8 cellular contexts compared by ENCODE assay signal in the genomic region with DNA sequence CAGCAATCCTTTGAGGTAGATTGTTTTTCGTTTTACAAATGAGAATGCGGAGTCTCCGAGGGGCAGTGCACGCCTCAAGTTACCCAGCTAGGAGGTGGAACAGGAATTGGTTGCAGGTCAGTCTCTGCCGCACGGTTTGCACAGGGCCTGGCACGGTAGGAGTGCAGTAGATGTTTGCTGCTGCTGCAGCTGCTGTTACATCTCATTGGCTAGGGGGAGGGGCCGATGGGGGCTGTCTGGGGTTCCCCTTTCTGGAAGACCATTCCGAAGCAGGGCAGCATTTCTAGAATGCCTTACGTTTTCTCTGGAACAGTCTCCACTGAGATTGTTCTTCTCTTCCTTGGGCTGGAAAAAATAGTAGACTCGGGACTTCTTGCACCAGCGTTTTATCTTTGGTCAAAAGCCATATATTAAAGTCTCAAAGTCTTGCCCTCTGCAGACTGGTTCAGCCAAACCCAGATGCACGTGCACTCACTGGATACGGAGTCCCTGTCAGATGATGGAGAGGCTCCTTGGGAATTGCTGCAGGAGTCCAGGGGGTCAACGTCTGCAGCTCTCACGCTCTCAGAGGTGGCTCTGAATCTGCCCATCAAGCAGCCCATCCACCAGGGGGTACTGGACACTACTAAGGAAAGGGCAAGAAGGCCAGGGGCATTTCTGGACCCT. TPM values are rescaled to one million over a fixed set of nuclear protein-coding genes. Genes with fewer than 3 reads are reported as not detected.
A peak's percentile ranks its signal among the peaks of the same experiment; 100 is the strongest.
DNase-seq lines count a peak whose midpoint lies in the region; ATAC-seq and TF ChIP-seq lines count a peak whose summit lies in the region.

No MANE protein-coding gene starts in this region.

- H3K9me3 Mint-ChIP-seq in T-helper 2 cell treated with Interferon-gamma antibody and Interleukin-4, amounts not matched to agents 5 μg/mL and 100 μg/mL, for 36 hours: no peaks in the 10 kb centered on the region
- no peaks in the 10 kb centered on the region for H3K9me3 Mint-ChIP-seq in neural progenitor cell

- no peak overlapping the region for H2AFZ ChIP-seq in neural progenitor cell (replicated peaks)

- in situ Hi-C loops in ACHN (cut with HindIII; ENCODE audit: low pct_ligation_motif_present, low pct_unique_long_range_greater_than_20kb, low sequenced_read_pairs): no loop called here

- peaks cover 47% of the 10 kb centered on the region for H3K4me1 Mint-ChIP-seq in T-helper 2 cell treated with Interferon-gamma antibody and Interleukin-4, amounts not matched to agents 5 μg/mL and 100 μg/mL, for 36 hours (ENCODE audit: low read depth)
- H3K4me1 Mint-ChIP-seq in neural progenitor cell: peaks cover 41% of the 10 kb centered on the region

- peak overlapping the region; percentile 93 for H3K27ac Mint-ChIP-seq in T-helper 2 cell treated with Interferon-gamma antibody and Interleukin-4, amounts not matched to agents 5 μg/mL and 100 μg/mL, for 36 hours
- no peak overlapping the region for H3K27ac Mint-ChIP-seq in neural progenitor cell

- H3K36me3 ChIP-seq in duodenal mucosa (ENCODE audit: control insufficient read depth in 1 of 2, insufficient read depth in 2 of 2, low read length in 2 of 2): peaks cover 4 to 12% of the 10 kb centered on the region in 2 donors
- no peaks in the 10 kb centered on the region for H3K36me3 ChIP-seq in neural progenitor cell

- H3K4me2 ChIP-seq in neural progenitor cell: peak overlapping the region; percentile 97

- TF ChIP-seq CTCF in neural progenitor cell (IDR thresholded peaks at IDR 0.05): no peak

- peaks cover 11% of the 10 kb centered on the region for H3F3A ChIP-seq in neural progenitor cell (ENCODE audit: low read depth)

- H3K9ac ChIP-seq in duodenal mucosa (ENCODE audit: low read depth in 1 of 2, low read length in 2 of 2) (peak overlapping the region; percentile 74 to 90), neural progenitor cell (no peak overlapping the region)

- peaks cover 28% of the 10 kb centered on the region for H3K79me2 ChIP-seq in neural progenitor cell (ENCODE audit: low read depth)

- no peaks in the 10 kb centered on the region for H3K27me3 Mint-ChIP-seq in T-helper 2 cell treated with Interferon-gamma antibody and Interleukin-4, amounts not matched to agents 5 μg/mL and 100 μg/mL, for 36 hours (ENCODE audit: low read depth)
- peaks cover 9% of the 10 kb centered on the region for H3K27me3 Mint-ChIP-seq in neural progenitor cell (ENCODE audit: insufficient read depth, low read depth)

- peaks cover 38% of the 10 kb centered on the region for H3K36me3 Mint-ChIP-seq in T-helper 2 cell treated with Interferon-gamma antibody and Interleukin-4, amounts not matched to agents 5 μg/mL and 100 μg/mL, for 36 hours (ENCODE audit: low read depth)
- peaks cover 5% of the 10 kb centered on the region for H3K36me3 Mint-ChIP-seq in neural progenitor cell

- H3K9me3 ChIP-seq in duodenal mucosa (ENCODE audit: control insufficient read depth in 1 of 2, low read length in 2 of 2) (no peaks in the 10 kb centered on the region), neural progenitor cell (ENCODE audit: low read depth) (no peaks in the 10 kb centered on the region)

- H3K4me3 Mint-ChIP-seq in T-helper 2 cell treated with Interferon-gamma antibody and Interleukin-4, amounts not matched to agents 5 μg/mL and 100 μg/mL, for 36 hours: peak overlapping the region; percentile 92
- peak overlapping the region; percentile 96 for H3K4me3 Mint-ChIP-seq in neural progenitor cell

- peaks cover 10% of the 10 kb centered on the region for H4K20me1 ChIP-seq in neural progenitor cell (ENCODE audit: low read depth)

- ATAC-seq in GM18861 (IDR thresholded peaks at IDR 0.05; ENCODE audit: unreplicated experiment): no peak

- H3K4me1 ChIP-seq in duodenal mucosa (ENCODE audit: control insufficient read depth in 1 of 2, insufficient read depth in 2 of 2, low read length in 2 of 2): peaks cover 14 to 30% of the 10 kb centered on the region in 2 donors
- H3K4me1 ChIP-seq in neural progenitor cell: peaks cover 5% of the 10 kb centered on the region

- peak; percentile 31 for DNase-seq in GM19238 (ENCODE audit: insufficient read length, low spot score)
- no peak for DNase-seq in T-helper 2 cell treated with Interferon-gamma antibody and Interleukin-4, amounts not matched to agents 5 μg/mL and 100 μg/mL, for 36 hours (ENCODE audit: low spot score)
- DNase-seq in neural progenitor cell (ENCODE audit: low spot score): peak; percentile 11
- DNase-seq in caudate nucleus (lab: John Stamatoyannopoulos, UW): no peak
- no peak for DNase-seq in ACHN
- no peak for DNase-seq in NCI-H2227 (lab: John Stamatoyannopoulos, UW; ENCODE audit: unreplicated experiment)

- H3K4me3 ChIP-seq in duodenal mucosa (ENCODE audit: low read depth in 1 of 2, low read length in 2 of 2) (peak overlapping the region; percentile 71 to 100), neural progenitor cell (peak overlapping the region; percentile 90)

- H3K27ac ChIP-seq in duodenal mucosa (ENCODE audit: low read depth, low read length) (no peak overlapping the region), neural progenitor cell (no peak overlapping the region), caudate nucleus (ENCODE audit: low read depth, low read length) (no peak overlapping the region)

- H3K27me3 ChIP-seq in duodenal mucosa (ENCODE audit: control insufficient read depth in 1 of 2, insufficient read depth in 2 of 2, low read length in 2 of 2) (no peaks in the 10 kb centered on the region), neural progenitor cell (no peaks in the 10 kb centered on the region)

RNA-seq across cellular contexts. Expression of a gene that starts 1.2 kb away (rescaled TPM):
- 10.8 and 25.2 TPM in 2 replicates for total RNA-seq in neural progenitor cell (ENCODE audit: low replicate concordance)

RNA-seq across cellular contexts. Expression of a gene that starts 1.4 kb away (rescaled TPM):
- total RNA-seq in neural progenitor cell (ENCODE audit: low replicate concordance): 40.9 and 42.2 TPM in 2 replicates

RNA-seq across cellular contexts. Expression of a gene that starts 12.5 kb away (rescaled TPM):
- total RNA-seq in neural progenitor cell (ENCODE audit: low replicate concordance): 39.6 and 42.4 TPM in 2 replicates

RNA-seq across cellular contexts. Expression of a gene that starts 33.5 kb away (rescaled TPM):
- 12.2 and 19.0 TPM in 2 replicates for total RNA-seq in neural progenitor cell (ENCODE audit: low replicate concordance)

Comparison
In these comparisons a context has a peak if more than half of its experiments do, and no peak if none do; other contexts are left out.
1. DNase-seq: peak in GM19238 (single experiment) and neural progenitor cell (single experiment); none in T-helper 2 cell treated with Interferon-gamma antibody and Interleukin-4, amounts not matched to agents 5 μg/mL and 100 μg/mL, for 36 hours (single experiment), caudate nucleus (0 of 61), ACHN (single experiment) and NCI-H2227 (single experiment).